8 cellular contexts compared by ENCODE assay signal in genomic region chr10:79241629-79241989, GRCh38.
DNase-seq lines count a peak whose midpoint lies in the region; ATAC-seq and TF ChIP-seq lines count a peak whose summit lies in the region.

No MANE protein-coding gene starts in this region.

- H3K36me3 ChIP-seq in CD8-positive, alpha-beta memory T cell (ENCODE audit: insufficient read depth, low read length) = no peaks in the 10 kb centered on the region
- peaks cover 3% of the 10 kb centered on the region; the same call in 1 of the 2 replicates for H3K36me3 ChIP-seq in OCI-LY7 (ENCODE audit: insufficient read depth, low read length)

- no peaks in the 10 kb centered on the region for H3K9me2 ChIP-seq in OCI-LY7 (ENCODE audit: insufficient read depth, low read length)

- peaks cover 0 to 3% of the 10 kb centered on the region in 2 donors for H3K27me3 Mint-ChIP-seq in CD8-positive, alpha-beta memory T cell
- peaks cover 31% of the 10 kb centered on the region for H3K27me3 Mint-ChIP-seq in endothelial cell (ENCODE audit: unreplicated experiment)
- H3K27me3 Mint-ChIP-seq in progenitor cell of endocrine pancreas = peaks cover 2% of the 10 kb centered on the region

- peak overlapping the region; percentile 76 to 93 (median 83) for H3K4me3 Mint-ChIP-seq in CD8-positive, alpha-beta memory T cell
- peak overlapping the region; percentile 81 for H3K4me3 Mint-ChIP-seq in endothelial cell (ENCODE audit: unreplicated experiment)
- peak overlapping the region; percentile 64 for H3K4me3 Mint-ChIP-seq in progenitor cell of endocrine pancreas (ENCODE audit: low read depth)

- TF ChIP-seq CTCF in OCI-LY7 (conservative IDR thresholded peaks at IDR 0.05; ENCODE audit: low read length) = no peak
- no peak for TF ChIP-seq CTCF in endothelial cell (IDR thresholded peaks at IDR 0.05; ENCODE audit: unreplicated experiment)
- TF ChIP-seq CTCF in progenitor cell of endocrine pancreas (IDR thresholded peaks at IDR 0.05; ENCODE audit: unreplicated experiment) = no peak

- CTCF ChIA-PET in CD8-positive, alpha-beta memory T cell (lab: Charles Lee) = interaction anchor here (1.1 to 1.4 kb wide), 2 partner anchors 106 to 133 kb away, joined by 3 to 4 read pairs; no protein-coding TSS in a partner anchor
- CTCF ChIA-PET in OCI-LY7 (lab: Charles Lee; ENCODE audit: unreplicated experiment) = no interaction called here

- intact Hi-C loops in OCI-LY7 (cut with micrococcal nuclease; ENCODE audit: unreplicated experiment) = loop anchor here (5.0 to 10.0 kb wide), 3 partner anchors 104 to 1223 kb away; partner anchors contain the start of gene ANXA11

- peak overlapping the region; percentile 3; the same call in 1 of the 2 replicates for H2AFZ ChIP-seq in OCI-LY7 (ENCODE audit: low read length)

- H3K27me3 ChIP-seq in CD8-positive, alpha-beta memory T cell (ENCODE audit: insufficient read depth, low read length, poor library complexity, severe bottlenecking) = no peaks in the 10 kb centered on the region

- no TSS peak for BruUV-seq in OCI-LY7 (replicated peaks; lab: Mats Ljungman, UMichigan)

- DNase-seq in CD8-positive, alpha-beta memory T cell = no peak
- DNase-seq in OCI-LY7 (ENCODE audit: low spot score) = no peak
- no peak for DNase-seq in endothelial cell (ENCODE audit: low spot score)
- DNase-seq in progenitor cell of endocrine pancreas (ENCODE audit: low spot score, unreplicated experiment) = no peak
- no peak for DNase-seq in GDM1 (lab: John Stamatoyannopoulos, UW)
- DNase-seq in cortex of kidney (lab: John Stamatoyannopoulos, UW) = no peak

- POLR2A ChIA-PET in CD8-positive, alpha-beta memory T cell (lab: Charles Lee) = interaction anchor here (0.8 kb wide), 1 partner anchor 107 kb away, joined by 3 read pairs; no protein-coding TSS in a partner anchor
- POLR2A ChIA-PET in OCI-LY7 (lab: Charles Lee) = interaction anchor here (1.2 to 2.1 kb wide), 5 partner anchors 8 to 106 kb away, joined by 3 to 6 read pairs (median 3); no protein-coding TSS in a partner anchor

- H3K4me3 ChIP-seq in CD8-positive, alpha-beta memory T cell (ENCODE audit: low read length) = peak overlapping the region; percentile 49
- H3K4me3 ChIP-seq in OCI-LY7 (ENCODE audit: low read depth, low read length, poor library complexity, severe bottlenecking) = peak overlapping the region; percentile 76

- H3K79me2 ChIP-seq in OCI-LY7 (ENCODE audit: insufficient read depth, low read depth, low read length) = peaks cover 28% of the 10 kb centered on the region

- no peaks in the 10 kb centered on the region for H3K9me3 Mint-ChIP-seq in CD8-positive, alpha-beta memory T cell
- no peaks in the 10 kb centered on the region for H3K9me3 Mint-ChIP-seq in endothelial cell (ENCODE audit: unreplicated experiment)
- H3K9me3 Mint-ChIP-seq in progenitor cell of endocrine pancreas (ENCODE audit: low read depth) = no peaks in the 10 kb centered on the region

- H3K4me1 ChIP-seq in CD8-positive, alpha-beta memory T cell (ENCODE audit: insufficient read depth, low read length) = peaks cover 37% of the 10 kb centered on the region
- peaks cover 38% of the 10 kb centered on the region for H3K4me1 ChIP-seq in OCI-LY7 (ENCODE audit: insufficient read depth, low read length, poor library complexity, severe bottlenecking)

- no peak overlapping the region for H3K27ac ChIP-seq in CD8-positive, alpha-beta memory T cell (ENCODE audit: low read depth, low read length)
- H3K27ac ChIP-seq in OCI-LY7 (ENCODE audit: low read depth, low read length, poor library complexity, severe bottlenecking) = peak overlapping the region; percentile 14

- no peaks in the 10 kb centered on the region for H4K20me1 ChIP-seq in OCI-LY7 (ENCODE audit: insufficient read depth, low read length)

- peak overlapping the region in 7 of 8 donors; percentile 48 to 88 (median 72) for H3K27ac Mint-ChIP-seq in CD8-positive, alpha-beta memory T cell
- peak overlapping the region; percentile 93 for H3K27ac Mint-ChIP-seq in endothelial cell (ENCODE audit: unreplicated experiment)
- H3K27ac Mint-ChIP-seq in progenitor cell of endocrine pancreas = no peak overlapping the region

- H3K9me3 ChIP-seq in CD8-positive, alpha-beta memory T cell (ENCODE audit: low read length) = no peaks in the 10 kb centered on the region
- H3K9me3 ChIP-seq in OCI-LY7 (ENCODE audit: low read length) = no peaks in the 10 kb centered on the region

- no peak for ATAC-seq in activated CD4-positive, CD25-positive, alpha-beta regulatory T cell treated with anti-CD3 and anti-CD28 coated beads, Interleukin-2, amount 50 U/mL, for 24 hours
- no peak for ATAC-seq in GM18873 (IDR thresholded peaks at IDR 0.05; ENCODE audit: low FRiP score, unreplicated experiment)

- H3K4me1 Mint-ChIP-seq in CD8-positive, alpha-beta memory T cell = peaks cover 40 to 44% (median 40%) of the 10 kb centered on the region in 3 donors
- peaks cover 73% of the 10 kb centered on the region for H3K4me1 Mint-ChIP-seq in endothelial cell (ENCODE audit: unreplicated experiment)
- H3K4me1 Mint-ChIP-seq in progenitor cell of endocrine pancreas (ENCODE audit: low read depth) = peaks cover 37% of the 10 kb centered on the region

- peak overlapping the region; percentile 90 for H3K4me2 ChIP-seq in OCI-LY7 (ENCODE audit: low read length)

- no peaks in the 10 kb centered on the region for H3K36me3 Mint-ChIP-seq in CD8-positive, alpha-beta memory T cell
- H3K36me3 Mint-ChIP-seq in endothelial cell (ENCODE audit: low read depth, unreplicated experiment) = peaks cover 18% of the 10 kb centered on the region
- peaks cover 4% of the 10 kb centered on the region for H3K36me3 Mint-ChIP-seq in progenitor cell of endocrine pancreas (ENCODE audit: insufficient read depth)
